In the genomic region with DNA sequence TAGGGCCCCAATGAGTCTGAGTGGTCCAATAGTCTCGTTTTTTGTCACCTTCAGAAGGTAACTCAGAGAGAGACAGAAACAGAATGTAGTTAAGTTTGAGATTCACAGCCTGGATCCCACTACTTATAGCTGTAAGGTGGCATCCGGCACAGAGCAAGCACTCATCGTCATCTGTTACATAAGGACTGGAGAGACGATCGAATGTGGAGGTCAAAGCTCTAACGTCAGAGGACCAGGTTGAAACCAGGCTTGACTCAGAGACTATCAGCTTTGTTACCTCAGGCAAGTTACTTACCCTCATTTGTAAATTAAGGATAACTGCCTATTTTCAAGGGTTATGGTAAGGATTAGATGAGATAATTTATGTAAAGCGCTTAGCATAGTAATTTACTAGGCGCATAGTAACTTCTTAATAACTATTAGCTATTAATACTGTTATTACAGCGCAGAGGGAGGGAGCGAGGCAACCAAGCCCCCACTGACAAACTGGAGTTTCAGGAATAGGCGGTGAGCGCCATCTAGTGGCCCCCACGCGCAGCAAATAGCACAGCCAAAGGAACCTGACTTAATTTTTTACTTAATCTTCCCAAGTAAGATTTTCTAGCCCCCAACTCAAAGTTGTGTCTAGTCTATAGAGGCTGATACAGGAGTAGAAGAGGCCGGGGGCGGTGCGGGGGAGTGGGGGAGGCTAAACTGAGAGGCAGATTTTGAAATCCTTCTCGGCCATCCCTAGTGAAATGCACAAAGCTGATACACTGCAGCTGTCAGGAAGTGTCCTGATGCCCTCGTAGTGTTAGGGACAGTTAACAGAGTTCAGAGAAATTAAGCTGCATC, we compare ENCODE assay signal across 8 cellular contexts. TPM values are rescaled to one million over a fixed set of nuclear protein-coding genes. Genes with fewer than 3 reads are reported as not detected.
DNase-seq lines count a peak whose midpoint lies in the region; ATAC-seq, FAIRE-seq and TF ChIP-seq lines count a peak whose summit lies in the region.

No MANE protein-coding gene starts in this region.

- H3K9ac ChIP-seq in astrocyte (ENCODE audit: low read length), result no peak overlapping the region

- no peak overlapping the region for H3K4me2 ChIP-seq in astrocyte (ENCODE audit: low read length)

- no peaks in the 10 kb centered on the region for H3K4me1 Mint-ChIP-seq in CD4-positive, alpha-beta memory T cell
- peaks cover 4% of the 10 kb centered on the region for H3K4me1 Mint-ChIP-seq in astrocyte (ENCODE audit: low read depth, unreplicated experiment)

- no peaks in the 10 kb centered on the region for H3K27me3 ChIP-seq in CD4-positive, alpha-beta memory T cell (ENCODE audit: insufficient read depth, low read length)
- H3K27me3 ChIP-seq in SJCRH30, result peaks cover 21% of the 10 kb centered on the region; the same call in 1 of the 2 replicates
- peaks cover 2% of the 10 kb centered on the region for H3K27me3 ChIP-seq in astrocyte (ENCODE audit: insufficient read depth, low read length)

- intact Hi-C loops in CD4-positive, alpha-beta memory T cell (cut with micrococcal nuclease), result loop anchor here (5.0 kb wide), 1 partner anchor 511 kb away; no protein-coding TSS in a partner anchor

- H2AFZ ChIP-seq in astrocyte (ENCODE audit: low read depth, low read length), result no peak overlapping the region

- FAIRE-seq in astrocyte (lab: Jason Lieb, UNC), result no peak

- no peaks in the 10 kb centered on the region for H3K36me3 Mint-ChIP-seq in CD4-positive, alpha-beta memory T cell
- no peaks in the 10 kb centered on the region for H3K36me3 Mint-ChIP-seq in astrocyte (ENCODE audit: low read depth, unreplicated experiment)

- H3K4me1 ChIP-seq in CD4-positive, alpha-beta memory T cell (ENCODE audit: insufficient read depth, low read length), result no peaks in the 10 kb centered on the region
- no peaks in the 10 kb centered on the region for H3K4me1 ChIP-seq in SJCRH30
- H3K4me1 ChIP-seq in astrocyte (ENCODE audit: insufficient read depth, low read length), result no peaks in the 10 kb centered on the region

- no peaks in the 10 kb centered on the region for H3K36me3 ChIP-seq in CD4-positive, alpha-beta memory T cell (ENCODE audit: insufficient read depth, low read length)
- no peaks in the 10 kb centered on the region for H3K36me3 ChIP-seq in SJCRH30
- no peaks in the 10 kb centered on the region for H3K36me3 ChIP-seq in astrocyte (ENCODE audit: insufficient read depth, low read length)

- no peak overlapping the region for H3K27ac ChIP-seq in CD4-positive, alpha-beta memory T cell (ENCODE audit: low read depth, low read length)
- H3K27ac ChIP-seq in SJCRH30, result no peak overlapping the region
- no peak overlapping the region for H3K27ac ChIP-seq in astrocyte (ENCODE audit: low read depth, low read length)

- H4K20me1 ChIP-seq in astrocyte (ENCODE audit: insufficient read depth, low read length), result no peaks in the 10 kb centered on the region

- no peak overlapping the region for H3K4me3 Mint-ChIP-seq in CD4-positive, alpha-beta memory T cell
- no peak overlapping the region for H3K4me3 Mint-ChIP-seq in astrocyte (ENCODE audit: unreplicated experiment)

- H3K9me3 Mint-ChIP-seq in CD4-positive, alpha-beta memory T cell, result no peaks in the 10 kb centered on the region
- no peaks in the 10 kb centered on the region for H3K9me3 Mint-ChIP-seq in astrocyte (ENCODE audit: unreplicated experiment)

- H3K79me2 ChIP-seq in astrocyte (ENCODE audit: insufficient read depth, low read length), result no peaks in the 10 kb centered on the region

- TF ChIP-seq CTCF in astrocyte (IDR thresholded peaks at IDR 0.05; ENCODE audit: insufficient read depth, low read depth, low read length), result peak; percentile 75

- no peak overlapping the region for H3K27ac Mint-ChIP-seq in CD4-positive, alpha-beta memory T cell
- H3K27ac Mint-ChIP-seq in astrocyte (ENCODE audit: unreplicated experiment), result no peak overlapping the region

- POLR2A ChIA-PET in CD4-positive, alpha-beta memory T cell (lab: Charles Lee; ENCODE audit: partially characterized antibody), result no interaction called here

- peak in 4 of 5 donors; percentile 14 to 36 (median 28) for DNase-seq in CD4-positive, alpha-beta memory T cell
- DNase-seq in SJCRH30 (peak; percentile 40 to 73), astrocyte (ENCODE audit: low read depth) (no peak), iPS-NIHi7 (ENCODE audit: extremely low spot score) (peak; percentile 72)
- peak in 3 of 4 experiments; percentile 11 to 19 (median 15) for DNase-seq in stimulated activated CD4-positive, alpha-beta T cell treated with anti-CD3 and anti-CD28 coated beads, Interleukin-1b, Interleukin-23, amount 100 ng/mL, for 24 hours (ENCODE audit: low read depth in 4 of 4, low spot score in 1 of 4)

- H3K27me3 Mint-ChIP-seq in CD4-positive, alpha-beta memory T cell, result peaks cover 16 to 17% of the 10 kb centered on the region in 2 donors
- H3K27me3 Mint-ChIP-seq in astrocyte (ENCODE audit: low read depth, unreplicated experiment), result peaks cover 12% of the 10 kb centered on the region

- no peaks in the 10 kb centered on the region for H3K9me3 ChIP-seq in CD4-positive, alpha-beta memory T cell (ENCODE audit: control insufficient read depth in 1 of 2, low read length in 2 of 2)
- H3K9me3 ChIP-seq in SJCRH30 (replicated peaks), result no peaks in the 10 kb centered on the region
- H3K9me3 ChIP-seq in astrocyte (ENCODE audit: insufficient read depth, low read depth, low read length), result no peaks in the 10 kb centered on the region

- CTCF ChIA-PET in CD4-positive, alpha-beta memory T cell (lab: Charles Lee; ENCODE audit: partially characterized antibody), result interaction anchor here (0.7 to 3.2 kb wide), 17 partner anchors 9 to 1824 kb away, joined by 3 to 12 read pairs (median 4); a partner anchor contains a TSS

- peak; percentile 75 for ATAC-seq in GM19023 (IDR thresholded peaks at IDR 0.05; ENCODE audit: unreplicated experiment)
- peak; percentile 59 for ATAC-seq in HG03442 (IDR thresholded peaks at IDR 0.05; ENCODE audit: unreplicated experiment)
- no peak for ATAC-seq in GM21367 (IDR thresholded peaks at IDR 0.05; ENCODE audit: unreplicated experiment)

- H3K4me3 ChIP-seq in CD4-positive, alpha-beta memory T cell (ENCODE audit: low read length in 2 of 2), result no peak overlapping the region
- H3K4me3 ChIP-seq in SJCRH30 (no peak overlapping the region), astrocyte (ENCODE audit: insufficient read depth, low read depth, low read length) (no peak overlapping the region)

RNA-seq across cellular contexts. Expression of a gene that starts 29.0 kb away (rescaled TPM):
- 100 to 1,000 TPM in 1 of 2 experiments, 10 to 100 TPM in 1; 93.7 to 101 TPM for total RNA-seq in CD4-positive, alpha-beta memory T cell
- 100 to 1,000 TPM; 136 to 182 TPM for polyA plus RNA-seq in CD4-positive, alpha-beta memory T cell
- total RNA-seq in SJCRH30 (2014; rRNA removed; shearing (Covaris generic)), result 104 and 118 TPM in 2 replicates
- 101 and 118 TPM in 2 replicates for total RNA-seq in astrocyte
